ENCODE assay signal across 20 cellular contexts in the genomic region with DNA sequence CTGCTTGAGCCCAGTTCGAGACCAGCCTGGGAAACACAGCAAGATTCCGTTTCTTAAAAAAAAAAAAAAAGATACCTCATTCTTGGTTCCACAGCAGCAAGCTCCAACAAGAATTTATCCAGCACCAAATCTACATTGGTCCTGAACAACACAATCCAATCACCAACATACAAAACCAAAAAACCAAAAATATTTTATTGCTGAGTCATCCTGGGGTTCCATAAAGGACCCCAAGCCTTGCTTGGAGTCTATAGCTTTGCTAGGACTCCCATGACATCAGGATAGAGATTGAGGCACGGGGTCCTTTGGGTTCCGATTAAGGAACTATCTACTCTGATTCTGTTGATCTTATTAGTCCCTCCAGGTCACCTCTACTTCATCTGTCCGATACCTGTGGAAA. TPM values are rescaled to one million over a fixed set of nuclear protein-coding genes. Genes with fewer than 3 reads are reported as not detected.
DNase-seq lines count a peak whose midpoint lies in the region; ATAC-seq and TF ChIP-seq lines count a peak whose summit lies in the region.
"Had no signal": no experiment of that assay in that cellular context is flagged by ENCODE, and none has a peak within 500 bp of the region (broad histone marks: within the 10 kb centered on the region; RNA-seq: fewer than 3 reads in every experiment).

No MANE protein-coding gene starts in this region.

- H3K27ac ChIP-seq in H9 (ENCODE audit: insufficient read length, low read depth, low read length), result no peak overlapping the region
- H3K27ac ChIP-seq: 22Rv1, BLaER1, GM23248 had no signal

- no peak overlapping the region for H2BK5ac ChIP-seq in H9 (ENCODE audit: insufficient read length, low read length)

- no peak overlapping the region for H3K4me3 Mint-ChIP-seq in activated CD4-positive, alpha-beta memory T cell treated with anti-CD3 and anti-CD28 coated beads for 36 hours
- no peak overlapping the region for H3K4me3 Mint-ChIP-seq in activated CD4-positive, alpha-beta memory T cell treated with anti-CD3 and anti-CD28 coated beads, Interleukin-2, amount 10 ng/mL, durations not matched to agents 7 days and 5 days
- H3K4me3 Mint-ChIP-seq in H9, result no peak overlapping the region
- no peak overlapping the region for H3K4me3 Mint-ChIP-seq in activated naive CD8-positive, alpha-beta T cell treated with anti-CD3 and anti-CD28 coated beads, Interleukin-2, amount 50 U/mL, for 24 hours
- H3K4me3 Mint-ChIP-seq: CD8-positive, alpha-beta memory T cell had no signal

- no peak for ATAC-seq in activated naive CD8-positive, alpha-beta T cell treated with anti-CD3 and anti-CD28 coated beads, Interleukin-2, amount 50 U/mL, for 24 hours
- no peak for ATAC-seq in HG03196 (IDR thresholded peaks at IDR 0.05; ENCODE audit: unreplicated experiment)
- no peak for ATAC-seq in GM21390 (IDR thresholded peaks at IDR 0.05; ENCODE audit: unreplicated experiment)
- ATAC-seq: PC-3 had no signal

- H2AK5ac ChIP-seq in H9 (ENCODE audit: insufficient read length, low read length), result no peak overlapping the region

- H3K4me1 ChIP-seq in H9 (ENCODE audit: insufficient read depth, low read length), result no peaks in the 10 kb centered on the region

- H2BK12ac ChIP-seq in H9 (ENCODE audit: insufficient read length, low read depth, low read length), result no peak overlapping the region

- no peaks in the 10 kb centered on the region for H3K79me1 ChIP-seq in H9 (ENCODE audit: insufficient read depth, low read depth, low read length, poor library complexity, severe bottlenecking)

- no peaks in the 10 kb centered on the region for H3K23me2 ChIP-seq in H9 (ENCODE audit: insufficient read length, low read depth, low read length, poor library complexity, severe bottlenecking)

- H3K4me2 ChIP-seq in H9 (ENCODE audit: insufficient read depth, insufficient read length, low read length), result no peak overlapping the region

- no peak overlapping the region for H3K56ac ChIP-seq in H9 (ENCODE audit: insufficient read length, low read depth, low read length)

- H4K8ac ChIP-seq in H9 (replicated peaks; ENCODE audit: insufficient read length, low read depth, low read length), result no peak overlapping the region

- no peak overlapping the region for H3K18ac ChIP-seq in H9 (ENCODE audit: insufficient read length, low read depth, low read length)

- H3K4ac ChIP-seq in H9 (ENCODE audit: low read depth, low read length), result no peak overlapping the region

- no peak overlapping the region for H3T11ph ChIP-seq in H9 (ENCODE audit: low read length)

- WGBS in H9 (ENCODE audit: extremely low coverage, insufficient read length, low lambda C conversion rate), result no CpG with 5 or more reads among the region's 5 CpGs

- H3K27ac Mint-ChIP-seq in activated CD4-positive, alpha-beta memory T cell treated with anti-CD3 and anti-CD28 coated beads for 36 hours, result peak overlapping the region; percentile 52
- H3K27ac Mint-ChIP-seq in activated CD4-positive, alpha-beta memory T cell treated with anti-CD3 and anti-CD28 coated beads, Interleukin-2, amount 10 ng/mL, durations not matched to agents 7 days and 5 days, result no peak overlapping the region
- peak overlapping the region in 2 of 3 experiments; percentile 6 to 62; a peak in 2 of 7 replicates for H3K27ac Mint-ChIP-seq in H9
- peak overlapping the region; percentile 29 for H3K27ac Mint-ChIP-seq in activated naive CD8-positive, alpha-beta T cell treated with anti-CD3 and anti-CD28 coated beads, Interleukin-2, amount 50 U/mL, for 24 hours

- H2BK20ac ChIP-seq in H9 (ENCODE audit: low read depth, low read length, poor library complexity, severe bottlenecking), result no peak overlapping the region

- CTCF ChIA-PET in activated CD4-positive, alpha-beta memory T cell treated with anti-CD3 and anti-CD28 coated beads for 36 hours (lab: Charles Lee), result interaction anchor here (2.2 kb wide), 1 partner anchor 32 kb away, joined by 10 read pairs; no protein-coding TSS in a partner anchor
- CTCF ChIA-PET in activated CD4-positive, alpha-beta memory T cell treated with anti-CD3 and anti-CD28 coated beads, Interleukin-2, amount 10 ng/mL, durations not matched to agents 7 days and 5 days (lab: Charles Lee), result no interaction called here

- no peak overlapping the region for H4K5ac ChIP-seq in H9 (ENCODE audit: insufficient read length, low read depth, low read length)

- H3K27me3 ChIP-seq in H9 (ENCODE audit: insufficient read depth, low read length), result no peaks in the 10 kb centered on the region
- H3K27me3 ChIP-seq: BLaER1 had no signal

- POLR2A ChIA-PET in activated CD4-positive, alpha-beta memory T cell treated with anti-CD3 and anti-CD28 coated beads for 36 hours (lab: Charles Lee), result no interaction called here
- POLR2A ChIA-PET in activated CD4-positive, alpha-beta memory T cell treated with anti-CD3 and anti-CD28 coated beads, Interleukin-2, amount 10 ng/mL, durations not matched to agents 7 days and 5 days (lab: Charles Lee), result interaction anchor here (0.8 kb wide), 1 partner anchor 8 kb away, joined by 3 read pairs; a partner anchor contains a TSS

- no peak for DNase-seq in activated CD4-positive, alpha-beta memory T cell treated with anti-CD3 and anti-CD28 coated beads for 36 hours
- DNase-seq in activated CD4-positive, alpha-beta memory T cell treated with anti-CD3 and anti-CD28 coated beads, Interleukin-2, amount 10 ng/mL, durations not matched to agents 7 days and 5 days, result no peak
- no peak for DNase-seq in H9
- DNase-seq in activated naive CD8-positive, alpha-beta T cell treated with anti-CD3 and anti-CD28 coated beads, Interleukin-2, amount 50 U/mL, for 24 hours, result no peak
- DNase-seq: CD8-positive, alpha-beta memory T cell; DND-41; GDM1; GM23248; KG1; NCI-H1048; NCI-H1694; NCI-H345; NCI-H69; NK-92 treated with Interleukin-12 subunit alpha and Interleukin-12 subunit beta, amount 100 ng/mL, for 24 hours; PC-3 had no signal

- no peaks in the 10 kb centered on the region for H3K9me3 Mint-ChIP-seq in activated CD4-positive, alpha-beta memory T cell treated with anti-CD3 and anti-CD28 coated beads for 36 hours
- no peaks in the 10 kb centered on the region for H3K9me3 Mint-ChIP-seq in activated CD4-positive, alpha-beta memory T cell treated with anti-CD3 and anti-CD28 coated beads, Interleukin-2, amount 10 ng/mL, durations not matched to agents 7 days and 5 days
- peaks cover 0 to 4% of the 10 kb centered on the region in 2 experiments; a peak in 2 of 5 replicates for H3K9me3 Mint-ChIP-seq in H9
- H3K9me3 Mint-ChIP-seq in activated naive CD8-positive, alpha-beta T cell treated with anti-CD3 and anti-CD28 coated beads, Interleukin-2, amount 50 U/mL, for 24 hours, result no peaks in the 10 kb centered on the region
- H3K9me3 Mint-ChIP-seq: CD8-positive, alpha-beta memory T cell had no signal

- no peaks in the 10 kb centered on the region for H3K27me3 Mint-ChIP-seq in activated CD4-positive, alpha-beta memory T cell treated with anti-CD3 and anti-CD28 coated beads for 36 hours
- H3K27me3 Mint-ChIP-seq in activated CD4-positive, alpha-beta memory T cell treated with anti-CD3 and anti-CD28 coated beads, Interleukin-2, amount 10 ng/mL, durations not matched to agents 7 days and 5 days, result no peaks in the 10 kb centered on the region
- no peaks in the 10 kb centered on the region for H3K27me3 Mint-ChIP-seq in H9 (ENCODE audit: low read depth)
- no peaks in the 10 kb centered on the region for H3K27me3 Mint-ChIP-seq in activated naive CD8-positive, alpha-beta T cell treated with anti-CD3 and anti-CD28 coated beads, Interleukin-2, amount 50 U/mL, for 24 hours
- H3K27me3 Mint-ChIP-seq: CD8-positive, alpha-beta memory T cell had no signal

- H3K9ac ChIP-seq in H9 (ENCODE audit: extremely low read depth, insufficient read length, low read length), result no peak overlapping the region
- H3K9ac ChIP-seq: BLaER1, GM23248 had no signal

- H2BK120ac ChIP-seq in H9 (ENCODE audit: low read depth, low read length, poor library complexity, severe bottlenecking), result no peak overlapping the region

- no peak overlapping the region for H2BK15ac ChIP-seq in H9 (ENCODE audit: low read depth, low read length)

- no peak overlapping the region for H3K14ac ChIP-seq in H9 (ENCODE audit: insufficient read depth, low read length)

- H3K79me2 ChIP-seq in H9 (ENCODE audit: insufficient read depth, low read length), result no peaks in the 10 kb centered on the region

- no peak for TF ChIP-seq CTCF in H9 (conservative IDR thresholded peaks at IDR 0.05)

- H3K36me3 Mint-ChIP-seq in activated CD4-positive, alpha-beta memory T cell treated with anti-CD3 and anti-CD28 coated beads for 36 hours, result peaks cover 31% of the 10 kb centered on the region
- H3K36me3 Mint-ChIP-seq in activated CD4-positive, alpha-beta memory T cell treated with anti-CD3 and anti-CD28 coated beads, Interleukin-2, amount 10 ng/mL, durations not matched to agents 7 days and 5 days (ENCODE audit: low read depth), result peaks cover 47% of the 10 kb centered on the region
- peaks cover 15 to 52% (median 46%) of the 10 kb centered on the region in 3 experiments for H3K36me3 Mint-ChIP-seq in H9 (ENCODE audit: insufficient read depth in 1 of 3, low read depth in 3 of 3)
- H3K36me3 Mint-ChIP-seq in activated naive CD8-positive, alpha-beta T cell treated with anti-CD3 and anti-CD28 coated beads, Interleukin-2, amount 50 U/mL, for 24 hours (ENCODE audit: low read depth), result peaks cover 51% of the 10 kb centered on the region

- intact Hi-C loops in activated CD4-positive, alpha-beta memory T cell treated with anti-CD3 and anti-CD28 coated beads for 36 hours (cut with micrococcal nuclease), result no loop called here

- H2AFZ ChIP-seq in H9 (ENCODE audit: low read length), result no peak overlapping the region
- H2AFZ ChIP-seq: GM23248 had no signal

- H3K4me1 Mint-ChIP-seq in activated CD4-positive, alpha-beta memory T cell treated with anti-CD3 and anti-CD28 coated beads for 36 hours (ENCODE audit: low read depth), result no peaks in the 10 kb centered on the region
- peaks cover 3% of the 10 kb centered on the region for H3K4me1 Mint-ChIP-seq in activated CD4-positive, alpha-beta memory T cell treated with anti-CD3 and anti-CD28 coated beads, Interleukin-2, amount 10 ng/mL, durations not matched to agents 7 days and 5 days
- no peaks in the 10 kb centered on the region for H3K4me1 Mint-ChIP-seq in H9
- H3K4me1 Mint-ChIP-seq in activated naive CD8-positive, alpha-beta T cell treated with anti-CD3 and anti-CD28 coated beads, Interleukin-2, amount 50 U/mL, for 24 hours, result peaks cover 2% of the 10 kb centered on the region

- H4K20me1 ChIP-seq in H9 (ENCODE audit: control insufficient read depth, insufficient read depth, insufficient read length), result no peaks in the 10 kb centered on the region
- H4K20me1 ChIP-seq: BLaER1 had no signal

- no peaks in the 10 kb centered on the region for H3K9me3 ChIP-seq in H9 (ENCODE audit: control insufficient read depth, low read depth, low read length)

- H4K91ac ChIP-seq in H9 (ENCODE audit: insufficient read length, low read depth, low read length), result no peak overlapping the region

- no peak overlapping the region for H3K23ac ChIP-seq in H9 (ENCODE audit: insufficient read length, low read depth, low read length)

RNA-seq across cellular contexts. Expression of a gene that starts 7.7 kb away (rescaled TPM):
- total RNA-seq in activated CD4-positive, alpha-beta memory T cell treated with anti-CD3 and anti-CD28 coated beads for 36 hours, result 10 to 100 TPM; 39.2 to 41.0 TPM
- 10 to 100 TPM; 35.8 to 40.3 TPM for total RNA-seq in activated CD4-positive, alpha-beta memory T cell treated with anti-CD3 and anti-CD28 coated beads, Interleukin-2, amount 10 ng/mL, durations not matched to agents 7 days and 5 days
- 46.7 and 50.8 TPM in 2 replicates for total RNA-seq in H9 (2021)

RNA-seq across cellular contexts. Expression of a gene that starts 8.1 kb away (rescaled TPM):
- total RNA-seq in activated CD4-positive, alpha-beta memory T cell treated with anti-CD3 and anti-CD28 coated beads for 36 hours, result 100 to 1,000 TPM; 186 to 193 TPM
- 100 to 1,000 TPM in 1 of 2 experiments, 10 to 100 TPM in 1; 91.9 to 103 TPM for total RNA-seq in activated CD4-positive, alpha-beta memory T cell treated with anti-CD3 and anti-CD28 coated beads, Interleukin-2, amount 10 ng/mL, durations not matched to agents 7 days and 5 days
- total RNA-seq in H9 (2021), result 340 and 348 TPM in 2 replicates

RNA-seq across cellular contexts. Expression of a gene that starts 10.9 kb away (rescaled TPM):
- under 1 TPM in 1 of 2 experiments, not detected in 1; 0.12 TPM for total RNA-seq in activated CD4-positive, alpha-beta memory T cell treated with anti-CD3 and anti-CD28 coated beads for 36 hours
- total RNA-seq in activated CD4-positive, alpha-beta memory T cell treated with anti-CD3 and anti-CD28 coated beads, Interleukin-2, amount 10 ng/mL, durations not matched to agents 7 days and 5 days, result under 1 TPM in 1 of 2 experiments, not detected in 1; 0.05 TPM
- 0.04 TPM in 2 replicates for total RNA-seq in H9 (2021)
- total RNA-seq: GM23248, M059J, PC-3 had no signal

RNA-seq across cellular contexts. Expression of a gene that starts 14.3 kb away (rescaled TPM):
- total RNA-seq in activated CD4-positive, alpha-beta memory T cell treated with anti-CD3 and anti-CD28 coated beads for 36 hours, result 10 to 100 TPM; 31.1 to 35.2 TPM
- 10 to 100 TPM; 39.5 to 42.9 TPM for total RNA-seq in activated CD4-positive, alpha-beta memory T cell treated with anti-CD3 and anti-CD28 coated beads, Interleukin-2, amount 10 ng/mL, durations not matched to agents 7 days and 5 days
- 38.5 and 41.6 TPM in 2 replicates for total RNA-seq in H9 (2021)

RNA-seq across cellular contexts. Expression of a gene that starts 22.3 kb away (rescaled TPM):
- total RNA-seq in activated CD4-positive, alpha-beta memory T cell treated with anti-CD3 and anti-CD28 coated beads for 36 hours, result 100 to 1,000 TPM; 178 to 179 TPM
- total RNA-seq in activated CD4-positive, alpha-beta memory T cell treated with anti-CD3 and anti-CD28 coated beads, Interleukin-2, amount 10 ng/mL, durations not matched to agents 7 days and 5 days, result 100 to 1,000 TPM; 207 to 210 TPM
- total RNA-seq in H9 (2021), result 83.9 and 87.5 TPM in 2 replicates
